In the genomic region with DNA sequence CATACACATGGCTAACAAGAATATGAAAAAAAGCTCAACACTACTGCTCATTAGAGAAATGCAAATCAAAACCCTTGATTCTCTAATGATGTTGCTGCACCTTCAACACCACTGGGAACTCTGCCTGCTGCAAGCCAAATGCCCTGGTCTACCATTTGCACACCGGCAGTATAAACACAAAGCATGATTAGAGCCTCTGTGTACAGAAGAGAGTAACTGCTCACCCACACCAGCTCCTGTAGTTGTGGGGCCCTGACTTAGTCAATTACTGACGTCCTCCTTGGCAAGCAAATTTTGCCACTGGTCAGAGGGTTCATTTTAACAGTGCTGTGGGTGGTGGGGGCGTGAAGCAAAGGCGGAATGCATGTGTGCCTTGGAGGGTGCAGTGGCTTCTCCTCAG, we compare ENCODE assay signal across 21 cellular contexts.
"Had no signal": no experiment of that assay in that cellular context is flagged by ENCODE, and none has a peak within 500 bp of the region (broad histone marks: within the 10 kb centered on the region; RNA-seq: fewer than 3 reads in every experiment).

No MANE protein-coding gene starts in this region.

- ATAC-seq: naive thymus-derived CD8-positive, alpha-beta T cell; psoas muscle; stimulated activated naive B cell treated with anti-CD40 and anti-IgM and Interleukin-4, amounts not matched to agents 10 μg/mL and 1 μg/mL and 100 μg/mL, for 72 hours; stimulated activated naive CD8-positive, alpha-beta T cell treated with anti-CD3 and anti-CD28 coated beads, Interleukin-15, Interleukin-2, amounts not matched to agents 100 U/mL and 50 U/mL, for 24 hours had no signal

- H3K27me3 ChIP-seq: hepatocyte, right lobe of liver, stomach, testis, thyroid gland, transverse colon, upper lobe of left lung, vagina had no signal

- H3K9me3 ChIP-seq: lower lobe of right lung, psoas muscle, right lobe of liver, stomach, testis, thyroid gland, transverse colon, upper lobe of left lung, vagina had no signal

- H3K27ac ChIP-seq: hepatocyte, lower lobe of right lung, parathyroid adenoma, psoas muscle, right lobe of liver, stomach, testis, thyroid gland, transverse colon, upper lobe of left lung, vagina had no signal

- H3K4me1 ChIP-seq: lower lobe of right lung, parathyroid adenoma, psoas muscle, right lobe of liver, testis, vagina had no signal

- DNase-seq: islet precursor cell; lower lobe of right lung; mammary epithelial cell; mesenchymal stem cell; naive thymus-derived CD8-positive, alpha-beta T cell; nucleus accumbens; psoas muscle; right lobe of liver; stimulated activated CD4-positive, alpha-beta T cell treated with anti-CD3 and anti-CD28 coated beads, Interleukin-2, amount 100 ng/mL, for 24 hours; stimulated activated CD4-positive, alpha-beta T cell treated with anti-CD3 and anti-CD28 coated beads, Interleukin-4, amount 100 ng/mL, for 1 hour; stimulated activated naive B cell treated with anti-CD40 and anti-IgM and Interleukin-4, amounts not matched to agents 10 μg/mL and 1 μg/mL and 100 μg/mL, for 72 hours; stimulated activated naive CD8-positive, alpha-beta T cell treated with anti-CD3 and anti-CD28 coated beads, Interleukin-15, Interleukin-2, amounts not matched to agents 100 U/mL and 50 U/mL, for 24 hours; testis; thyroid gland; transverse colon had no signal

- H3K36me3 ChIP-seq: lower lobe of right lung, right lobe of liver, thyroid gland, transverse colon, vagina had no signal

- H3K4me3 ChIP-seq: hepatocyte, lower lobe of right lung, psoas muscle, right lobe of liver, smooth muscle cell, stomach, testis, thyroid gland, transverse colon, upper lobe of left lung, vagina had no signal
